ENCODE assay signal across 1 cellular context in the genomic region with DNA sequence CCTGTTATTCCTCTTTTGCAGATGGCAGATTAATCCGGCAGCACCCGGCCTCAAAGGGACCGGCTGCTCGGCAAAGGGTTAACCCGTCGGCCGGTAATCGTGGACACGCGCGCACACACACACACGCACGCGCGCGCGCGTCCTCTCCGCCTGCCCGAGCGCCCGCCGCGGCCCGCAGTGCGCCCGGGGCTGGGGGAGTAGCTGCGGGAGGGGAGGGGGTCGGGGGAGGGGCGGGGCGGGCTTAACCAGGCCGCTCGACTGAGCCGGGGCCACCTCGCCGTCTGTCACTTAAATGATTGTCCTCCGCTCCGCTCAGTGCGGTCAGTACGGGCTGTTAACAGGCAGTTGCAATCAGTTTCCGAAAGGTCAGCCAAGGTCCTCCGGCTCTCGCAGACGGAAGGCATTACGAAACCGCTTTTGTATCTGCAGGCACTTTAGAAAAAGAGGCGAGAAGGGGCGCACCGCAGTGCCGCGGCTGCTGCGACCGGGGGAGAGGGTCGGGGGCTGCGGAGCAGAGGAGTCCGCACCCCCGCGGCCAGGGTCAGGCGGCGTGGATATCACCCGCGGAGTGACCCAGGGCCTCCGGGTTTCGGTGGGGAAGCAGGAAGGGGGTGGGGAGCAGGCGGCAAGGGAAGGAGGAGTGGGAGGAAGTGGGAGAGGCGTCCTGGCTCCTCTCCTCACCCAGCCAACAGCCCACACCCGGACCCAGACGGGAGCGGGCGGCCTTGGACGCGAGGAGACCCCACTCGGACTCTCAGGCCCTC.
TF ChIP-seq lines count a peak whose summit lies in the region.

No MANE protein-coding gene starts in this region.

TF ChIP-seq in GM12891, 5 proteins besides CTCF, POLR2A, EP300 and RAD21 (continued from another document):
- TF ChIP-seq POU2F2 (IDR thresholded peaks at IDR 0.05; ENCODE audit: low read depth, low read length), result no peak
- no peak for TF ChIP-seq POLR2AphosphoS5 (IDR thresholded peaks at IDR 0.05; ENCODE audit: low read depth, low read length)
- no peak for TF ChIP-seq TAF1 (IDR thresholded peaks at IDR 0.05; ENCODE audit: low read depth, low read length)
